Comparison of ENCODE assay signal across 1 cellular context in the genomic region with DNA sequence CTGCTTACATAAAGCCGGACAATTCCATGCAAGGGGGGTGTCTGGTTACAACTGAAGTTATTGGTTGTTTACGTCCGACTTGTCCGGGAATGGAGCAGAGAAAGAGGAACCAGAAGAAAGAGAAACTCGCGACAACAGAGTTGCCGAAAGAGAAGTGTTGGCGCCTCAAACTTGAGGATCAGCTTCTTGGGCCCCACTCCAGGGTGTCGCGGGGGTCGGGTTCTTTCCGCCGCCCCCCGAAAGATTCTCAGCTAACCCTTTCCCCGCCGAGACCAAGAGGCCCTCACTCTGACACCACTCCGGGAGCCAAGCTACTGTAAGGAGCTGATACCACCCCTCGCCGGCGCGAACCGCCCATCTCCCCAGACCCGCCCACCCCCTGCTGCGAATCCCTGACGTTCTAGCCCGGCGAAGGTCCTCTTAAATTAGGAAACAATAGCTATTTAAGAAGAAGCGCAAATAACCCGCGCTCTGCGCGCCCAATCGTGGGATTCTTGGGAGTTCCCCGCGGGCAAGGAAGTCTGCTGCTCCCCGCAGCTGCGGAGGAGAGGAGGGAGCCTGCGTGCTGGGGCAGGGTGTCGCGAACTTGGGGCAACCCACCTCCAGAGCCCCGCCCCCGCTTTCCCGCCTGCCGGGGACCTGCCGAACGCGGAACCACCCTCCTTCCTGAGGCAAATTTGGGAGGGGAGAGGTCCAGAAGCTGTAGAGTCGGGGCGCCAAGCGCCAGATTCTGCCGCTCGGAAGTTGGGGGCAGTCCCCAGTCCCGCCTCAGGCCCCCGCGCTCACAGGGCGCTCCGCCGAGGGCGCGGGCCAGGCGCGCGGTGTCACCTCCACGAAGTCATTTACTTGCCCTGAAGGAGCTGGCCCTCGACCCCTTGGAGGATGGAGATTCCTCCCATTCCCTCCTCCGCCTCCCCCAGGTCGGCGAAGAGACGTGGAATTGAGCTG.
TF ChIP-seq lines count a peak whose summit lies in the region.

No MANE protein-coding gene starts in this region.

TF ChIP-seq in HEK293, 187 proteins besides CTCF, POLR2A, EP300 and RAD21 (continued from another document):
- TF ChIP-seq AEBP2 (tag by site-specific recombination; IDR thresholded peaks at IDR 0.05; ENCODE audit: borderline replicate concordance) (no peak), ZFHX2 (tag by site-specific recombination; conservative IDR thresholded peaks at IDR 0.05) (peak; percentile 46), PRDM10 (tag by site-specific recombination; IDR thresholded peaks at IDR 0.05) (peak; percentile 89), SP3 (tag by site-specific recombination; IDR thresholded peaks at IDR 0.05) (peak; percentile 61), ZNF2 (tag by site-specific recombination; IDR thresholded peaks at IDR 0.05) (no peak), GLIS1 (tag by site-specific recombination; IDR thresholded peaks at IDR 0.05) (0 out of 2 replicates have a peak, but pooled peaks have one; percentile 14)
- TF ChIP-seq, protein P1, sequence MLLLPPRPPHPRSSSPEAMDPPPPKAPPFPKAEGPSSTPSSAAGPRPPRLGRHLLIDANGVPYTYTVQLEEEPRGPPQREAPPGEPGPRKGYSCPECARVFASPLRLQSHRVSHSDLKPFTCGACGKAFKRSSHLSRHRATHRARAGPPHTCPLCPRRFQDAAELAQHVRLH (tag by site-specific recombination; IDR thresholded peaks at IDR 0.05) = no peak
TF ChIP-seq in HEK293: peak in this region for 12.
